In the genomic region with DNA sequence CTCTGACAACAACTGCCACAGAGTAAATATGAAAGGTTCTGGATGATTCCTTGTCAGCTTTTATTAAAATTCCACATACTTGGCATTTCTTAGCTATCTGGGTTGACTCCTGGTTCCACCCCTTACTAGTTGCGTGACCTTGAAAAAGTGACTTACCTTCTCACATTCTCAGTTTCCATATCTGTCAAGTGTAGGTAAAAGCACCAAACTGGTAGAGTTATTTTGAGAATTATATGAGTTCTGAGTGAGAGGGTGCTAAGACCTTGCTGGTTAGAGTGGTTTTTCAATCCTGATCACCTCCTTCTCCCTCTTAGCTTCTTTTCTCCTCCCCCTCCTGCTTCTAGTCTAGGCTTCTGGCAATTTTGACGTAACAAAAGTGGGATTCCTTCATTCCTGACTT, we compare ENCODE assay signal across 14 cellular contexts.
A peak's percentile ranks its signal among the peaks of the same experiment; 100 is the strongest.
DNase-seq lines count a peak whose midpoint lies in the region; TF ChIP-seq lines count a peak whose summit lies in the region.
"Had no signal": no experiment of that assay in that cellular context is flagged by ENCODE, and none has a peak within 500 bp of the region (broad histone marks: within the 10 kb centered on the region; RNA-seq: fewer than 3 reads in every experiment).

No MANE protein-coding gene starts in this region.

- H3K36me3 Mint-ChIP-seq in Caco-2 (ENCODE audit: insufficient read depth, unreplicated experiment), result no peaks in the 10 kb centered on the region
- H3K36me3 Mint-ChIP-seq: activated naive CD4-positive, alpha-beta T cell treated with anti-CD3 and anti-CD28 coated beads, Interleukin-2, amount 50 U/mL, for 72 hours had no signal

- 93 to 99% methylated on average over 2 of the region's 2 CpGs for WGBS in GM23248 (ENCODE audit: low coverage in 1 of 2, low lambda C conversion rate in 2 of 2, missing lambda C conversion rate in 2 of 2), 2 experiments

- H3K4me3 ChIP-seq in Caco-2 (ENCODE audit: low read depth, low read length) (no peak overlapping the region), GM23248 (no peak overlapping the region), adipocyte (ENCODE audit: low read length) (no peak overlapping the region), osteoblast (ENCODE audit: insufficient read depth, low read length) (no peak overlapping the region), A673 (ENCODE audit: low read depth, low read length, poor library complexity, severe bottlenecking) (no peak overlapping the region)
- H3K4me3 ChIP-seq: transverse colon had no signal

- H3K4me3 Mint-ChIP-seq in Caco-2 (ENCODE audit: unreplicated experiment), result no peak overlapping the region
- H3K4me3 Mint-ChIP-seq: B cell had no signal

- no peaks in the 10 kb centered on the region for H3K27me3 Mint-ChIP-seq in Caco-2 (ENCODE audit: insufficient read depth, unreplicated experiment)

- H3K36me3 ChIP-seq in Caco-2 (ENCODE audit: control insufficient read depth, insufficient read depth, low read length) (no peaks in the 10 kb centered on the region), GM23248 (ENCODE audit: low read depth) (no peaks in the 10 kb centered on the region), adipocyte (ENCODE audit: control insufficient read depth, insufficient read depth, low read length, severe bottlenecking) (no peaks in the 10 kb centered on the region), osteoblast (ENCODE audit: insufficient read depth, low read length) (no peaks in the 10 kb centered on the region), A673 (ENCODE audit: insufficient read depth, low read length, poor library complexity, severe bottlenecking) (no peaks in the 10 kb centered on the region)
- H3K36me3 ChIP-seq: transverse colon had no signal

- H3K9ac ChIP-seq in GM23248 (peak overlapping the region; percentile 4; the same call in 1 of the 2 replicates), adipocyte (ENCODE audit: low read length) (peak overlapping the region; percentile 65)
- H3K9ac ChIP-seq: KMS-11 had no signal

- H3K4me2 ChIP-seq in GM23248 (ENCODE audit: unreplicated experiment), result peak overlapping the region; percentile 5
- no peak overlapping the region for H3K4me2 ChIP-seq in osteoblast (ENCODE audit: insufficient read depth, low read length)
- H3K4me2 ChIP-seq: KMS-11 had no signal

- H2AFZ ChIP-seq in GM23248, result peak overlapping the region; percentile 70
- H2AFZ ChIP-seq in osteoblast (ENCODE audit: low read length), result peak overlapping the region; percentile 49

- H3K27me3 ChIP-seq in Caco-2 (replicated peaks; ENCODE audit: control insufficient read depth, insufficient read depth, low read length) (no peaks in the 10 kb centered on the region), GM23248 (replicated peaks; ENCODE audit: insufficient read depth) (no peaks in the 10 kb centered on the region), adipocyte (replicated peaks; ENCODE audit: control insufficient read depth, insufficient read depth, low read length) (peaks cover 8% of the 10 kb centered on the region), osteoblast (ENCODE audit: insufficient read depth, low read length) (no peaks in the 10 kb centered on the region), A673 (replicated peaks; ENCODE audit: insufficient read depth, low read depth, low read length, poor library complexity) (no peaks in the 10 kb centered on the region)
- H3K27me3 ChIP-seq: transverse colon had no signal

- peak overlapping the region; percentile 48 for H3K27ac Mint-ChIP-seq in Caco-2 (ENCODE audit: unreplicated experiment)
- H3K27ac Mint-ChIP-seq: activated naive CD4-positive, alpha-beta T cell treated with anti-CD3 and anti-CD28 coated beads, Interleukin-2, amount 50 U/mL, for 72 hours; B cell had no signal

- H3K9me3 ChIP-seq in Caco-2 (no peaks in the 10 kb centered on the region), GM23248 (ENCODE audit: low read depth) (no peaks in the 10 kb centered on the region), adipocyte (ENCODE audit: control insufficient read depth, low read length) (no peaks in the 10 kb centered on the region), osteoblast (ENCODE audit: low read depth, low read length) (no peaks in the 10 kb centered on the region), A673 (ENCODE audit: low read depth, low read length, poor library complexity, severe bottlenecking) (no peaks in the 10 kb centered on the region)
- H3K9me3 ChIP-seq: transverse colon had no signal

- H3K27ac ChIP-seq in GM23248 (0 out of 2 replicates have a peak overlapping the region, but pooled peaks have one; percentile 31), osteoblast (ENCODE audit: low read depth, low read length) (peak overlapping the region; percentile 7), A673 (ENCODE audit: low read depth, low read length, poor library complexity, severe bottlenecking) (no peak overlapping the region)
- H3K27ac ChIP-seq: KMS-11 had no signal

- CTCF ChIA-PET in Caco-2 (lab: Charles Lee), result interaction anchor here (0.6 to 3.9 kb wide), 11 partner anchors 17 to 750 kb away, joined by 3 to 49 read pairs (median 11); a partner anchor contains a TSS
- CTCF ChIA-PET in A673 (lab: Charles Lee), result interaction anchor here (1.3 to 4.1 kb wide), 6 partner anchors 272 to 309 kb away, joined by 3 to 74 read pairs (median 34); no protein-coding TSS in a partner anchor

- POLR2A ChIA-PET in Caco-2 (lab: Charles Lee) (interaction anchor here (0.6 to 0.8 kb wide), 2 partner anchors 35 to 97 kb away, joined by 3 to 7 read pairs; a partner anchor contains a TSS), A673 (lab: Charles Lee; ENCODE audit: low non-redundant PET) (no interaction called here)

- peaks cover 31% of the 10 kb centered on the region for H3K4me1 Mint-ChIP-seq in Caco-2 (ENCODE audit: low read depth, unreplicated experiment)

- H3K9me3 Mint-ChIP-seq in Caco-2 (ENCODE audit: unreplicated experiment), result no peaks in the 10 kb centered on the region
- H3K9me3 Mint-ChIP-seq: activated naive CD4-positive, alpha-beta T cell treated with anti-CD3 and anti-CD28 coated beads, Interleukin-2, amount 50 U/mL, for 72 hours had no signal

- DNase-seq in Caco-2 (no peak), GM23248 (no peak), adipocyte (ENCODE audit: low read depth) (no peak), osteoblast (ENCODE audit: insufficient read length, low spot score, missing footprints) (no peak), SKM-1 (lab: John Stamatoyannopoulos, UW; ENCODE audit: unreplicated experiment) (no peak), T-helper 2 cell (no peak), A673 (ENCODE audit: low spot score) (no peak), CD1c-positive myeloid dendritic cell (ENCODE audit: extremely low spot score) (no peak)
- DNase-seq: activated CD8-positive, alpha-beta memory T cell treated with anti-CD3 and anti-CD28 coated beads for 24 hours; GOT3; transverse colon had no signal

- no peaks in the 10 kb centered on the region for H3K79me2 ChIP-seq in GM23248 (ENCODE audit: insufficient read depth)
- no peaks in the 10 kb centered on the region for H3K79me2 ChIP-seq in osteoblast (ENCODE audit: insufficient read depth, low read length)

- TF ChIP-seq CTCF in Caco-2 (IDR thresholded peaks at IDR 0.05; ENCODE audit: insufficient read depth in 1 of 2, low read depth in 1 of 2, low read length in 1 of 2, severe bottlenecking in 1 of 2, unreplicated experiment in 1 of 2) (no peak), osteoblast (IDR thresholded peaks at IDR 0.05; ENCODE audit: extremely low read depth, low read depth, low read length) (no peak), A673 (conservative IDR thresholded peaks at IDR 0.05; ENCODE audit: low read depth, low read length) (no peak)

- no peaks in the 10 kb centered on the region for H4K20me1 ChIP-seq in GM23248 (ENCODE audit: insufficient read depth)
- no peaks in the 10 kb centered on the region for H4K20me1 ChIP-seq in osteoblast (ENCODE audit: insufficient read depth, low read length)

- no TSS peak for BruUV-seq in Caco-2 (replicated peaks; lab: Mats Ljungman, UMichigan)
- BruUV-seq in A673 (replicated peaks; lab: Mats Ljungman, UMichigan), result no TSS peak

- no peaks in the 10 kb centered on the region for H3K9me2 ChIP-seq in GM23248 (ENCODE audit: insufficient read depth)

- intact Hi-C loops in Caco-2 (cut with micrococcal nuclease; ENCODE audit: unreplicated experiment), result loop anchor here (1.0 to 10.0 kb wide), 6 partner anchors 87 to 289 kb away; a partner anchor contains a TSS
- intact Hi-C loops in A673 (cut with micrococcal nuclease; ENCODE audit: unreplicated experiment), result loop anchor here (5.0 to 10.0 kb wide), 3 partner anchors 128 to 700 kb away; no protein-coding TSS in a partner anchor

- peaks cover 67% of the 10 kb centered on the region for H3K4me1 ChIP-seq in Caco-2
- H3K4me1 ChIP-seq in GM23248 (ENCODE audit: insufficient read depth), result peaks cover 42% of the 10 kb centered on the region
- H3K4me1 ChIP-seq in adipocyte (ENCODE audit: control insufficient read depth, insufficient read depth, low read length), result peaks cover 19% of the 10 kb centered on the region
- H3K4me1 ChIP-seq in osteoblast (ENCODE audit: insufficient read depth, low read length), result peaks cover 29% of the 10 kb centered on the region
- peaks cover 3% of the 10 kb centered on the region for H3K4me1 ChIP-seq in A673 (ENCODE audit: insufficient read depth, low read length, poor library complexity, severe bottlenecking)
- H3K4me1 ChIP-seq: transverse colon had no signal

- peaks cover 21% of the 10 kb centered on the region for H3F3A ChIP-seq in GM23248 (ENCODE audit: insufficient read depth)

- in situ Hi-C loops in GM23248 (cut with MboI), result loop anchor here (5.0 to 25.0 kb wide), 2 partner anchors 272 to 447 kb away; a partner anchor contains a TSS
